ENCODE assay signal across 11 cellular contexts in the genomic region with DNA sequence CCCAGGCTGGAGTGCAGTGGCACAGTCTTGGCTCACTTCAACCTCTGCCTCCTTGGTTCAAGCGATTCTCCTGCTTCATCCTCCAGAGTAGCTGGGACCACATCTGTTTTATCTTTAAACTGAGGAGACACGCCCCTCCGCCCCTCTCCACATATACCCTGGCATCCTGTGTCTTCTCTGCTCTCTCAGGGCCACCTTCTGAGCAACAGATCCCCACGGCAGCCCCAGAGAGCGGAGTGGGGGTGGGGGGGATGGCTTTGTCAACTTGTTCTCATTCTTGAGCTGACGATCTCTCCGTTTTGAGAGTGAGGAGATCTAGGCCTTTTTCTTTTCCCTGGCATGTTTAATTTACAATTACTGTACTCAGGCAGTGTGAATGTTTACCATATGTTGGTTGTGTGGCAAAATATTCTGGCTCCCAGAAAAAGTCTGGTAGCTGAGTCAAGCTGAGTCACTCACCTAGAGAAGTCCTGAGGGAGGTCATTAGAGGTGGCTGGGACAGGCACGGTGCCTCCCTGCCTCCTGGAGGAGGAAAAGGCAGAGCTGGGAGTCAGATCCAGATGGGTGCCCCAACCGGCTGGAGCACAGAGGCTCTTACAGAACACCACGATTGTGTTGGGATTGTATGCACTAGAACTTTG. TPM values are rescaled to one million over a fixed set of nuclear protein-coding genes. Genes with fewer than 3 reads are reported as not detected.
A peak's percentile ranks its signal among the peaks of the same experiment; 100 is the strongest.
DNase-seq lines count a peak whose midpoint lies in the region; TF ChIP-seq lines count a peak whose summit lies in the region.
"Had no signal": no experiment of that assay in that cellular context is flagged by ENCODE, and none has a peak within 500 bp of the region (broad histone marks: within the 10 kb centered on the region; RNA-seq: fewer than 3 reads in every experiment).

No MANE protein-coding gene starts in this region.

- TF ChIP-seq CTCF in AG09319 (IDR thresholded peaks at IDR 0.05; ENCODE audit: low read depth, low read length), result peak; percentile 24
- TF ChIP-seq CTCF in brain (conservative IDR thresholded peaks at IDR 0.05), result no peak
- TF ChIP-seq CTCF in mesothelial cell of epicardium (IDR thresholded peaks at IDR 0.05; ENCODE audit: unreplicated experiment), result no peak

- DNase-seq in AG09319 (ENCODE audit: extremely low read depth, low read depth) (no peak), HPDE6-E6E7 (ENCODE audit: extremely low spot score) (peak; percentile 48), mesothelial cell of epicardium (ENCODE audit: low spot score in 2 of 2, unreplicated experiment in 2 of 2) (no peak), immature natural killer cell (no peak), NCI-H146 (lab: John Stamatoyannopoulos, UW) (no peak), cerebellum (ENCODE audit: low spot score) (no peak)
- DNase-seq in activated CD8-positive, alpha-beta memory T cell treated with anti-CD3 and anti-CD28 coated beads for 24 hours, result no peak
- DNase-seq: activated naive CD4-positive, alpha-beta T cell; GF-D8 had no signal

- H3K36me3 Mint-ChIP-seq in brain (no peaks in the 10 kb centered on the region), mesothelial cell of epicardium (no peaks in the 10 kb centered on the region), immature natural killer cell (no peaks in the 10 kb centered on the region)
- H3K36me3 Mint-ChIP-seq: natural killer cell treated with Interleukin-12 subunit alpha and Interleukin-12 subunit beta and Interleukin-15 and Interleukin-18, amount 100 ng/mL, for 72 hours had no signal

- H3K9me3 Mint-ChIP-seq in brain, result peaks cover 0 to 7% (median 3%) of the 10 kb centered on the region in 5 experiments
- no peaks in the 10 kb centered on the region for H3K9me3 Mint-ChIP-seq in mesothelial cell of epicardium
- H3K9me3 Mint-ChIP-seq in immature natural killer cell, result no peaks in the 10 kb centered on the region
- H3K9me3 Mint-ChIP-seq: natural killer cell treated with Interleukin-12 subunit alpha and Interleukin-12 subunit beta and Interleukin-15 and Interleukin-18, amount 100 ng/mL, for 72 hours had no signal

- H3K27ac Mint-ChIP-seq in brain (peak overlapping the region; percentile 14 to 86 (median 33)), mesothelial cell of epicardium (peak overlapping the region; percentile 40), immature natural killer cell (peak overlapping the region in 2 of 6 donors; percentile 12 to 67)

- H3K4me3 Mint-ChIP-seq in brain, result no peak overlapping the region
- no peak overlapping the region for H3K4me3 Mint-ChIP-seq in mesothelial cell of epicardium
- H3K4me3 Mint-ChIP-seq in immature natural killer cell, result peak overlapping the region in 1 of 5 donors; percentile 24

- H3K4me1 Mint-ChIP-seq in brain (peaks cover 30% of the 10 kb centered on the region), mesothelial cell of epicardium (peaks cover 10% of the 10 kb centered on the region), immature natural killer cell (peaks cover 40 to 41% of the 10 kb centered on the region in 2 donors)

- peaks cover 6% of the 10 kb centered on the region for H3K27me3 Mint-ChIP-seq in brain
- no peaks in the 10 kb centered on the region for H3K27me3 Mint-ChIP-seq in mesothelial cell of epicardium (ENCODE audit: low read depth)
- peaks cover 2 to 19% (median 6%) of the 10 kb centered on the region in 3 donors for H3K27me3 Mint-ChIP-seq in immature natural killer cell (ENCODE audit: low read depth in 3 of 3)

RNA-seq across cellular contexts. Expression of gene ID2, which starts 19.5 kb away (rescaled TPM):
- polyA plus RNA-seq in brain (ENCODE audit: insufficient read depth, low read depth, low replicate concordance) (145 TPM), immature natural killer cell (1,000 to 10,000 TPM in 2 of 3 donors, 100 to 1,000 TPM in 1; 816 to 1,425 (median 1,420) TPM)
- total RNA-seq in mesothelial cell of epicardium (231 to 240 TPM (median 239 TPM) in 3 replicates), cerebellum (371 TPM)
